In the genomic region with DNA sequence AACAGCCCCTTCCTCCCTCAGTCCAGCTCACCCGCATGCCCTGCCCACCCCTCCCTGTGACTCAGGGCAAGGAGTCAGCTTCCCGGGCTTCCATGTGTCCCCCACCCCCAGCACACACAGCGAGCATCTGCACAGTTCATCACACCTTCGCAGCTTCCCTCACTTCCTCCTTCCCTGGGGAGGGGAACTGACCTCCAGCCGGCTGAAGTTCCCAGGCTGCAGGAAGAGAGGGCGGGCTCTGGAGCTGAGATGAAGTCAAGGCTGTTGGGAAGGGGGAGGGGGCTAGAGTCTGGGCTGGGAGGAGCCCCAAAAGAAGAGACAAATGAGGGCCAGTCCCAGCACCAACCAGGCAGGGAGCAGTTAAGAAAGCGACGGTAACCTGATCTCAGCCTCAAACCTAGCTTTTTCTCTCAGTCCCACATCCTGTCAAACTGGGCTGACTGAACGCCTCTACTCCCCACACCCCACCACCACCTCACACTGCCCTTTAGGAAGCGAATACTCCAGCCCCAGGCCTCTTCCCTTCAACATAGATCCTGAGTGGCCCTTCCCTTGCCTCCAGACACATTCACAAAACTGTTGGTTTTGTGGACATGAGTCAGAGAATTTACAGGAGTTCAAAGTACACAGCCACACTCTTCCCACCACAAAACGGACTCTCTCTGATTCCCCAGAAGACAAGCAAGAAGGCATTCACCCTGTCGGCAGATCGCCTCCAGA, we compare ENCODE assay signal across 8 cellular contexts. TPM values are rescaled to one million over a fixed set of nuclear protein-coding genes. Genes with fewer than 3 reads are reported as not detected.
DNase-seq lines count a peak whose midpoint lies in the region; ATAC-seq, FAIRE-seq and TF ChIP-seq lines count a peak whose summit lies in the region.

No MANE protein-coding gene starts in this region.

- CTCF ChIA-PET in activated CD8-positive, alpha-beta memory T cell treated with anti-CD3 and anti-CD28 coated beads, Interleukin-2, amount 10 ng/mL, durations not matched to agents 7 days and 5 days (lab: Charles Lee), result interaction anchor here (0.7 to 4.1 kb wide), 10 partner anchors 8 to 314 kb away, joined by 3 to 36 read pairs (median 5); partner anchors contain the start of genes MOV10, PPM1J and ST7L

- no peaks in the 10 kb centered on the region for H3K9me3 ChIP-seq in esophagus muscularis mucosa
- H3K9me3 ChIP-seq in mucosa of stomach (ENCODE audit: control insufficient read depth, low read length), result no peaks in the 10 kb centered on the region

- peaks cover 24% of the 10 kb centered on the region for H3K27me3 Mint-ChIP-seq in activated CD8-positive, alpha-beta memory T cell treated with anti-CD3 and anti-CD28 coated beads, Interleukin-2, amount 10 ng/mL, durations not matched to agents 7 days and 5 days

- H3K4me1 Mint-ChIP-seq in activated CD8-positive, alpha-beta memory T cell treated with anti-CD3 and anti-CD28 coated beads, Interleukin-2, amount 10 ng/mL, durations not matched to agents 7 days and 5 days, result peaks cover 64% of the 10 kb centered on the region

- peak overlapping the region; percentile 88 for H3K9ac ChIP-seq in mucosa of stomach (ENCODE audit: low read length)

- intact Hi-C loops in esophagus muscularis mucosa (cut with DNase I), result loop anchor here (5.0 to 10.0 kb wide), 3 partner anchors 33 to 313 kb away; partner anchors contain the start of gene MOV10

- 2% methylated on average over 13 of the region's 13 CpGs for WGBS in esophagus muscularis mucosa

- no peak for TF ChIP-seq CTCF in esophagus muscularis mucosa (IDR thresholded peaks at IDR 0.05)

- peaks cover 0 to 37% (median 22%) of the 10 kb centered on the region in 4 donors for H3K36me3 ChIP-seq in esophagus muscularis mucosa
- peaks cover 10% of the 10 kb centered on the region for H3K36me3 ChIP-seq in mucosa of stomach (ENCODE audit: control insufficient read depth, insufficient read depth, low read length)

- peak; percentile 64 for ATAC-seq in GM18909 (IDR thresholded peaks at IDR 0.05; ENCODE audit: poor library complexity, unreplicated experiment)
- peak; percentile 59 for ATAC-seq in HG03095 (IDR thresholded peaks at IDR 0.05; ENCODE audit: unreplicated experiment)
- ATAC-seq in activated CD8-positive, alpha-beta memory T cell treated with anti-CD3 and anti-CD28 coated beads, Interleukin-2, amount 10 ng/mL, durations not matched to agents 7 days and 5 days, result peak; percentile 74

- H3K36me3 Mint-ChIP-seq in activated CD8-positive, alpha-beta memory T cell treated with anti-CD3 and anti-CD28 coated beads, Interleukin-2, amount 10 ng/mL, durations not matched to agents 7 days and 5 days, result peaks cover 14% of the 10 kb centered on the region

- no peak for TF ChIP-seq EP300 in esophagus muscularis mucosa (IDR thresholded peaks at IDR 0.05)

- DNase-seq in CMK (ENCODE audit: low read depth) (peak; percentile 94), NCI-H226 (peak; percentile 97), esophagus muscularis mucosa (ENCODE audit: extremely low spot score) (peak; percentile 97), urothelium cell line (ENCODE audit: low spot score) (peak; percentile 96)
- DNase-seq in activated CD8-positive, alpha-beta memory T cell treated with anti-CD3 and anti-CD28 coated beads, Interleukin-2, amount 10 ng/mL, durations not matched to agents 7 days and 5 days, result peak; percentile 87

- H3K4me1 ChIP-seq in esophagus muscularis mucosa, result peaks cover 63 to 70% (median 67%) of the 10 kb centered on the region in 4 donors
- H3K4me1 ChIP-seq in mucosa of stomach (ENCODE audit: control insufficient read depth, insufficient read depth, low read length), result peaks cover 61% of the 10 kb centered on the region

- H3K27me3 ChIP-seq in esophagus muscularis mucosa, result no peaks in the 10 kb centered on the region
- H3K27me3 ChIP-seq in mucosa of stomach (ENCODE audit: control insufficient read depth, insufficient read depth, low read length), result no peaks in the 10 kb centered on the region

- no peaks in the 10 kb centered on the region for H3K9me3 Mint-ChIP-seq in activated CD8-positive, alpha-beta memory T cell treated with anti-CD3 and anti-CD28 coated beads, Interleukin-2, amount 10 ng/mL, durations not matched to agents 7 days and 5 days (ENCODE audit: low read depth)

- peak overlapping the region; percentile 86 to 100 (median 94) for H3K4me3 ChIP-seq in esophagus muscularis mucosa
- H3K4me3 ChIP-seq in mucosa of stomach (ENCODE audit: low read length), result peak overlapping the region; percentile 45

- peak overlapping the region; percentile 97 to 100 (median 98) for H3K27ac ChIP-seq in esophagus muscularis mucosa (replicated peaks in 1 of 4)

- H3K27ac Mint-ChIP-seq in activated CD8-positive, alpha-beta memory T cell treated with anti-CD3 and anti-CD28 coated beads, Interleukin-2, amount 10 ng/mL, durations not matched to agents 7 days and 5 days, result peak overlapping the region; percentile 89

- H3K4me3 Mint-ChIP-seq in activated CD8-positive, alpha-beta memory T cell treated with anti-CD3 and anti-CD28 coated beads, Interleukin-2, amount 10 ng/mL, durations not matched to agents 7 days and 5 days, result peak overlapping the region; percentile 75

- peak; percentile 61 for TF ChIP-seq POLR2A in esophagus muscularis mucosa (IDR thresholded peaks at IDR 0.05; ENCODE audit: low read depth)

- FAIRE-seq in urothelium cell line (lab: Jason Lieb, UNC), result peak; percentile 48

RNA-seq across cellular contexts. Expression of gene RHOC, which starts 1.9 kb away (rescaled TPM):
- total RNA-seq in activated CD8-positive, alpha-beta memory T cell treated with anti-CD3 and anti-CD28 coated beads, Interleukin-2, amount 10 ng/mL, durations not matched to agents 7 days and 5 days, result 100 to 1,000 TPM; 105 to 130 TPM
- total RNA-seq in esophagus muscularis mucosa, result 100 to 1,000 TPM; 222 to 374 (median 324) TPM

RNA-seq across cellular contexts. Expression of gene PPM1J, which starts 10.1 kb away (rescaled TPM):
- total RNA-seq in activated CD8-positive, alpha-beta memory T cell treated with anti-CD3 and anti-CD28 coated beads, Interleukin-2, amount 10 ng/mL, durations not matched to agents 7 days and 5 days, result under 1 TPM in 1 of 2 experiments, not detected in 1; 0.26 TPM
- total RNA-seq in esophagus muscularis mucosa, result 1 to 10 TPM in 3 of 4 donors, under 1 TPM in 1; 0.42 to 3.6 (median 2.3) TPM

RNA-seq across cellular contexts. Expression of gene MOV10, which starts 30.6 kb away (rescaled TPM):
- total RNA-seq in activated CD8-positive, alpha-beta memory T cell treated with anti-CD3 and anti-CD28 coated beads, Interleukin-2, amount 10 ng/mL, durations not matched to agents 7 days and 5 days, result 100 to 1,000 TPM; 112 to 171 TPM
- total RNA-seq in esophagus muscularis mucosa, result 10 to 100 TPM; 12.3 to 24.1 (median 18.7) TPM

Comparison
In these comparisons a context has a peak if more than half of its experiments do, and no peak if none do; other contexts are left out.
1. Peak in every context shown above with its lines: DNase-seq, ATAC-seq, H3K4me3 ChIP-seq and H3K27ac ChIP-seq.
2. RNA of gene MOV10, which starts 30.6 kb away (total RNA-seq): 112 to 171 TPM in activated CD8-positive, alpha-beta memory T cell treated with anti-CD3 and anti-CD28 coated beads, Interleukin-2, amount 10 ng/mL, durations not matched to agents 7 days and 5 days; 12.3 to 24.1 TPM in esophagus muscularis mucosa; every median in the first group is over 4 times any median in the second.